In genomic region chr1:245965398-245965797, GRCh38 we compare ENCODE assay signal across 30 cellular contexts.
"Had no signal": no experiment of that assay in that cellular context is flagged by ENCODE, and none has a peak within 500 bp of the region (broad histone marks: within the 10 kb centered on the region; RNA-seq: fewer than 3 reads in every experiment).

No MANE protein-coding gene starts in this region.

- H3K4me2 ChIP-seq: smooth muscle cell had no signal

- H3K4me3 ChIP-seq: colonic mucosa, gastrocnemius medialis, lung, mucosa of descending colon, prostate gland, right atrium auricular region, smooth muscle cell, thoracic aorta, tibial nerve, upper lobe of left lung had no signal

- ATAC-seq: esophagus mucosa; gastrocnemius medialis; left ventricle myocardium superior; mucosa of descending colon; natural killer cell treated with Interleukin-12 subunit alpha and Interleukin-12 subunit beta and Interleukin-15 and Interleukin-18, amount 100 ng/mL, for 72 hours; sciatic nerve had no signal

- H3K27ac ChIP-seq: colonic mucosa, epithelial cell of prostate, gastrocnemius medialis, prostate gland, right atrium auricular region, thoracic aorta, tibial nerve, upper lobe of left lung had no signal

- H3K9me3 ChIP-seq: colonic mucosa, gastrocnemius medialis, mucosa of descending colon, prostate gland, right atrium auricular region, thoracic aorta, tibial nerve, upper lobe of left lung had no signal

- H3K36me3 Mint-ChIP-seq: memory B cell; mesothelial cell of epicardium; natural killer cell treated with Interleukin-12 subunit alpha and Interleukin-12 subunit beta and Interleukin-15 and Interleukin-18, amount 100 ng/mL, for 72 hours had no signal

- H3K4me3 Mint-ChIP-seq: dendritic cell treated with granulocyte-macrophage colony-stimulating factor and Interleukin-4, amounts not matched to agents 40 ng/mL and 50 ng/mL, for 4 days; endodermal cell; memory B cell; mesothelial cell of epicardium; naive B cell; natural killer cell treated with Interleukin-12 subunit alpha and Interleukin-12 subunit beta and Interleukin-15 and Interleukin-18, amount 100 ng/mL, for 72 hours; neural crest cell had no signal

- H3K27me3 Mint-ChIP-seq: dendritic cell treated with granulocyte-macrophage colony-stimulating factor and Interleukin-4, amounts not matched to agents 40 ng/mL and 50 ng/mL, for 4 days; memory B cell; naive B cell; natural killer cell treated with Interleukin-12 subunit alpha and Interleukin-12 subunit beta and Interleukin-15 and Interleukin-18, amount 100 ng/mL, for 72 hours had no signal

- DNase-seq: colonic mucosa; effector CD8-positive, alpha-beta T cell; endodermal cell; foreskin fibroblast; gastrocnemius medialis; head of caudate nucleus; left ventricle myocardium superior; mucosa of descending colon; naive B cell; stimulated activated CD4-positive, alpha-beta T cell treated with anti-CD3 and anti-CD28 coated beads, Interleukin-12 subunit alpha, Interleukin-12 subunit beta, amount 100 ng/mL, for 4 hours; stimulated activated CD4-positive, alpha-beta T cell treated with anti-CD3 and anti-CD28 coated beads, Interleukin-1b, Interleukin-23, amount 100 ng/mL, for 48 hours; stimulated activated CD4-positive, alpha-beta T cell treated with anti-CD3 and anti-CD28 coated beads, Interleukin-4, amount 100 ng/mL, for 1 hour; stimulated activated CD8-positive, alpha-beta memory T cell treated with anti-CD3 and anti-CD28 coated beads, Interleukin-4, amount 100 ng/mL, for 48 hours; stimulated activated naive CD4-positive, alpha-beta T cell; substantia nigra; upper lobe of left lung had no signal

- H3K27me3 ChIP-seq: colonic mucosa, gastrocnemius medialis, right atrium auricular region, tibial nerve, upper lobe of left lung had no signal

- H3K27ac Mint-ChIP-seq: dendritic cell treated with granulocyte-macrophage colony-stimulating factor and Interleukin-4, amounts not matched to agents 40 ng/mL and 50 ng/mL, for 4 days; endodermal cell; memory B cell; mesothelial cell of epicardium; natural killer cell treated with Interleukin-12 subunit alpha and Interleukin-12 subunit beta and Interleukin-15 and Interleukin-18, amount 100 ng/mL, for 72 hours had no signal

- H3K4me1 ChIP-seq: colonic mucosa, gastrocnemius medialis, prostate gland, right atrium auricular region, tibial nerve had no signal

- H3K36me3 ChIP-seq: colonic mucosa, gastrocnemius medialis, prostate gland, right atrium auricular region, thoracic aorta, tibial nerve, upper lobe of left lung had no signal

- H3K9me3 Mint-ChIP-seq: dendritic cell treated with granulocyte-macrophage colony-stimulating factor and Interleukin-4, amounts not matched to agents 40 ng/mL and 50 ng/mL, for 4 days; endodermal cell; memory B cell; naive B cell; natural killer cell treated with Interleukin-12 subunit alpha and Interleukin-12 subunit beta and Interleukin-15 and Interleukin-18, amount 100 ng/mL, for 72 hours; neural crest cell had no signal

- H3K4me1 Mint-ChIP-seq: memory B cell, naive B cell had no signal
